ENCODE assay signal across 7 cellular contexts in the genomic region with DNA sequence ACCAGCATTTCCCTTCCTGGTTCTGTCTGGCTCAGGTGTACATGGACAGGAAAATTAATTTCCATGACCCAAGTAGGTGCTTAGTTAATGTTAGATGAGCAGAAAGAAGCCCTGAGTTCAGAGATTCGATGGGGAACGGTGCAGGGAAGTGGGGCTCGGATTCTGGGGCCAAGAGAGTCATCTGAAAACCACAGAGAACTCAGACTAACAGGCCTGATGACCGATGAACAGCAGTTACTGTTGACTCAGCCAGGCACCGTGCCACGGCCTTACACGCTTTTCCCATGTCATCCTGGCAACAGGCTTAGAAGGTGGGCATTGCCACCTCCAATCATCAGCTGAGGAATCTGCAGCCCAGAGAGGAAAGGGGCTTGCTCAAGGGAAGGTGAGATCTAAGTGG. TPM values are rescaled to one million over a fixed set of nuclear protein-coding genes. Genes with fewer than 3 reads are reported as not detected.
DNase-seq lines count a peak whose midpoint lies in the region; TF ChIP-seq lines count a peak whose summit lies in the region.
"Not testable (repeated sequence)": the region's sequence is repeated elsewhere in the genome, so short reads cannot be mapped to it uniquely, and the experiment has no call there.

No MANE protein-coding gene starts in this region.

- WGBS in SK-N-SH (ENCODE audit: low lambda C conversion rate) = 83% methylated on average over 7 of the region's 7 CpGs
- 42% methylated on average over 7 of the region's 7 CpGs for WGBS in liver

- CTCF ChIA-PET in SK-N-SH (lab: Yijun Ruan, JAX) = interaction anchor here (0.8 to 7.4 kb wide), 4 partner anchors 11 to 329 kb away, joined by 3 to 130 read pairs (median 6); partner anchors contain the start of gene NBPF1

- DNase-seq in G401 (ENCODE audit: low spot score) (peak; percentile 79), NAMALWA (ENCODE audit: low spot score) (peak; percentile 49), SK-N-SH (peak; percentile 28), astrocyte of the hippocampus (ENCODE audit: low read depth, low spot score) (peak; percentile 94), fibroblast of gingiva (ENCODE audit: low read depth) (peak; percentile 57), skeletal muscle cell (ENCODE audit: low read depth) (peak; percentile 22)

- not testable (repeated sequence) for H4K20me1 ChIP-seq in SK-N-SH (ENCODE audit: insufficient read depth)

- H3K9me2 ChIP-seq in SK-N-SH = not testable (repeated sequence)

- H3K4me2 ChIP-seq in SK-N-SH = not testable (repeated sequence)

- H3K27me3 ChIP-seq in SK-N-SH (ENCODE audit: insufficient read depth); liver (ENCODE audit: control insufficient read depth in 4 of 4, insufficient read depth in 4 of 4, low read length in 3 of 4): not testable (repeated sequence)

- H3K79me2 ChIP-seq in SK-N-SH (ENCODE audit: insufficient read depth) = not testable (repeated sequence)

- H3K27ac ChIP-seq in SK-N-SH (ENCODE audit: low read depth in 2 of 2, low read length in 1 of 2) = not testable (repeated sequence)
- H3K27ac ChIP-seq in liver (ENCODE audit: low read depth in 1 of 2, low read length in 2 of 2) = peak overlapping the region in 1 of 2 donors; percentile 79

- not testable (repeated sequence) for TF ChIP-seq CTCF in SK-N-SH (IDR thresholded peaks at IDR 0.05); liver (IDR thresholded peaks at IDR 0.05; ENCODE audit: low read depth, low read length, missing input control)

- in situ Hi-C loops in G401 (cut with HindIII; ENCODE audit: low sequenced_read_pairs) = not testable (repeated sequence)

- not testable (repeated sequence) for TF ChIP-seq EP300 in SK-N-SH (IDR thresholded peaks at IDR 0.05; ENCODE audit: borderline replicate concordance in 1 of 2, low read depth in 1 of 2, low read length in 1 of 2)

- H3K36me3 ChIP-seq in SK-N-SH (replicated peaks in 1 of 2; ENCODE audit: control insufficient read depth in 1 of 2, insufficient read depth in 2 of 2, low read length in 1 of 2) (peaks cover 3 to 40% of the 10 kb centered on the region in 2 experiments), liver (ENCODE audit: control insufficient read depth in 4 of 4, insufficient read depth in 3 of 4, low read depth in 1 of 4, low read length in 3 of 4) (peaks cover 24 to 77% (median 43%) of the 10 kb centered on the region in 4 donors)

- not testable (repeated sequence) for TF ChIP-seq RAD21 in SK-N-SH (IDR thresholded peaks at IDR 0.05; ENCODE audit: low read length)
- peak in 1 of 2 donors; percentile 5 for TF ChIP-seq RAD21 in liver (IDR thresholded peaks at IDR 0.05)

- H2AFZ ChIP-seq in SK-N-SH (ENCODE audit: low read depth) = not testable (repeated sequence)

- POLR2A ChIA-PET in SK-N-SH (lab: Yijun Ruan, JAX) = not testable (repeated sequence)

- H3K4me3 ChIP-seq in SK-N-SH (ENCODE audit: low read depth in 2 of 2, low read length in 1 of 2); liver (ENCODE audit: low read depth in 1 of 3, low read length in 3 of 3); skeletal muscle cell (ENCODE audit: low read depth, low read length): not testable (repeated sequence)

- H3K4me1 ChIP-seq in SK-N-SH (ENCODE audit: control insufficient read depth in 1 of 2, insufficient read depth in 2 of 2, low read depth in 1 of 2, low read length in 1 of 2) = not testable (repeated sequence)
- peaks cover 0 to 31% (median 25%) of the 10 kb centered on the region in 4 donors for H3K4me1 ChIP-seq in liver (ENCODE audit: control insufficient read depth in 4 of 4, insufficient read depth in 4 of 4, low read length in 3 of 4)

- not testable (repeated sequence) for H3F3A ChIP-seq in SK-N-SH (replicated peaks; ENCODE audit: insufficient read depth)

- H3K9me3 ChIP-seq in SK-N-SH; liver (ENCODE audit: control insufficient read depth in 4 of 4, low read length in 3 of 4): not testable (repeated sequence)

- H3K9ac ChIP-seq in SK-N-SH; liver (ENCODE audit: low read depth in 1 of 2, low read length in 2 of 2): not testable (repeated sequence)

TF ChIP-seq in liver, 16 proteins besides CTCF, POLR2A, EP300 and RAD21:
- TF ChIP-seq HNF4A (conservative IDR thresholded peaks at IDR 0.05) (peak in 1 of 2 donors; percentile 32), RXRA (IDR thresholded peaks at IDR 0.05) (peak in 1 of 2 donors; percentile 49), FOXA1 (IDR thresholded peaks at IDR 0.05) (peak; percentile 83), JUND (IDR thresholded peaks at IDR 0.05) (peak in 1 of 2 donors; percentile 76), FOXA2 (IDR thresholded peaks at IDR 0.05) (peak; percentile 82)

RNA-seq across cellular contexts. Expression of gene NBPF1, which starts 10.0 kb away (rescaled TPM):
- total RNA-seq in G401 (2014; rRNA removed; shearing (Covaris generic)) = 10.3 and 27.6 TPM in 2 replicates
- polyA plus RNA-seq in SK-N-SH (2012; rRNA removed) = 29.8 and 39.7 TPM in 2 replicates
- polyA plus RNA-seq in SK-N-SH (2012; cell fraction: cytosol; rRNA removed) = 27.4 and 29.8 TPM in 2 replicates
- polyA plus RNA-seq in SK-N-SH (2012; cell fraction: nucleus; rRNA removed) = 42.5 and 61.4 TPM in 2 replicates
- 10 to 100 TPM in 1 of 2 donors, 1 to 10 TPM in 1; 9.7 to 16.4 TPM for total RNA-seq in liver
- 10 to 100 TPM in 1 of 2 donors, 1 to 10 TPM in 1; 8.0 to 11.9 TPM for polyA plus RNA-seq in liver

RNA-seq across cellular contexts. Expression of gene RNU1-3, which starts 43.4 kb away (rescaled TPM):
- not detected in 2 replicates for total RNA-seq in G401 (2014; rRNA removed; shearing (Covaris generic))
- polyA plus RNA-seq in SK-N-SH (2012; rRNA removed) (not detected in 2 replicates), liver (10 to 100 TPM in 1 of 2 donors, not detected in 1; 16.7 TPM)
- not detected in 2 replicates for polyA plus RNA-seq in SK-N-SH (2012; cell fraction: cytosol; rRNA removed)
- polyA plus RNA-seq in SK-N-SH (2012; cell fraction: nucleus; rRNA removed) = not detected in 2 replicates
- total RNA-seq in liver = under 1 TPM; under 0.01 TPM

Comparison
In these comparisons a context has a peak if more than half of its experiments do, and no peak if none do; other contexts are left out.
1. DNase-seq: peak in every context shown above with its lines; median percentile 94 in astrocyte of the hippocampus; 79 in G401; 57 in fibroblast of gingiva; 49 in NAMALWA; 28 in SK-N-SH; 22 in skeletal muscle cell.